In genomic region chr6:131191590-131191989, GRCh38 we compare ENCODE assay signal across 24 cellular contexts.
"Had no signal": no experiment of that assay in that cellular context is flagged by ENCODE, and none has a peak within 500 bp of the region (broad histone marks: within the 10 kb centered on the region; RNA-seq: fewer than 3 reads in every experiment).

No MANE protein-coding gene starts in this region.

- H3K4me3 ChIP-seq: stomach, suprapubic skin, testis, thoracic aorta, thyroid gland, tibial artery, tibial nerve, transverse colon, upper lobe of left lung, upper lobe of right lung, uterus, vagina had no signal

- H3K36me3 ChIP-seq: thoracic aorta, transverse colon, upper lobe of left lung, upper lobe of right lung, uterus had no signal

- H3K9me3 ChIP-seq: suprapubic skin, testis, thoracic aorta, thyroid gland, upper lobe of left lung, uterus had no signal

- DNase-seq: stimulated activated CD4-positive, alpha-beta T cell treated with anti-CD3 and anti-CD28 coated beads, Interleukin-2, amount 100 ng/mL, for 48 hours; stimulated activated CD4-positive, alpha-beta T cell treated with anti-CD3 and anti-CD28 coated beads, Interleukin-4, amount 100 ng/mL, for 1 hour; stimulated activated CD4-positive, alpha-beta T cell treated with anti-CD3 and anti-CD28 coated beads, Interleukin-4, amount 100 ng/mL, for 24 hours; stimulated activated CD4-positive, alpha-beta T cell treated with anti-CD3 and anti-CD28 coated beads, Interleukin-4, amount 100 ng/mL, for 4 hours; stimulated activated CD8-positive, alpha-beta memory T cell treated with anti-CD3 and anti-CD28 coated beads, Interleukin-4, amount 100 ng/mL, for 48 hours; stimulated activated naive B cell treated with anti-CD40 and anti-IgM and Interleukin-4, amounts not matched to agents 10 μg/mL and 1 μg/mL and 100 μg/mL, for 72 hours; stimulated activated naive CD4-positive, alpha-beta T cell; stimulated activated naive CD4-positive, alpha-beta T cell treated with Interleukin-2 at 50 U/mL for 16 hours; stimulated activated naive CD8-positive, alpha-beta T cell treated with anti-CD3 and anti-CD28 coated beads, Interleukin-15, amount 100 ng/mL, for 72 hours; stimulated activated naive CD8-positive, alpha-beta T cell treated with anti-CD3 and anti-CD28 coated beads, Interleukin-15, Interleukin-2, amounts not matched to agents 100 U/mL and 50 U/mL, for 24 hours; stomach; substantia nigra; testis; thyroid gland; tibial artery; transverse colon; trophoblast cell; upper lobe of left lung; upper lobe of right lung; uterus had no signal

- H3K4me1 ChIP-seq: stomach, suprapubic skin, testis, thyroid gland, tibial artery, tibial nerve, transverse colon, upper lobe of left lung, upper lobe of right lung, uterus, vagina had no signal

- H3K27ac ChIP-seq: stomach, suprapubic skin, testis, thoracic aorta, thyroid gland, tibial artery, tibial nerve, transverse colon, upper lobe of left lung, upper lobe of right lung, uterus, vagina had no signal
